ENCODE assay signal across 9 cellular contexts in genomic region chr15:41490355-41490754, GRCh38. TPM values are rescaled to one million over a fixed set of nuclear protein-coding genes. Genes with fewer than 3 reads are reported as not detected.
DNase-seq lines count a peak whose midpoint lies in the region; ATAC-seq and TF ChIP-seq lines count a peak whose summit lies in the region.
"Had no signal": no experiment of that assay in that cellular context is flagged by ENCODE, and none has a peak within 500 bp of the region (broad histone marks: within the 10 kb centered on the region; RNA-seq: fewer than 3 reads in every experiment).

No MANE protein-coding gene starts in this region.

- DNase-seq in ACHN (peak; percentile 90), GM13976 (ENCODE audit: low spot score) (peak; percentile 73), OCI-M1 (lab: John Stamatoyannopoulos, UW) (peak; percentile 48), NCI-H2107 (lab: John Stamatoyannopoulos, UW) (no peak), KG1 (lab: John Stamatoyannopoulos, UW) (no peak), DMS153 (lab: John Stamatoyannopoulos, UW) (no peak)
- DNase-seq: NCI-H510A had no signal

- no peak for TF ChIP-seq CTCF in GM13976 (IDR thresholded peaks at IDR 0.05; ENCODE audit: borderline replicate concordance, control extremely low read depth, extremely low read depth, insufficient read depth, missing control alignments)

- in situ Hi-C loops in ACHN (cut with HindIII; ENCODE audit: low pct_ligation_motif_present, low pct_unique_long_range_greater_than_20kb, low sequenced_read_pairs) (no loop called here), GM13976 (cut with MboI; ENCODE audit: low sequenced_read_pairs, unreplicated experiment) (no loop called here)

- ATAC-seq in esophagus mucosa (peak; percentile 64), GM21737 (IDR thresholded peaks at IDR 0.05; ENCODE audit: unreplicated experiment) (no peak)

RNA-seq across cellular contexts. Expression of gene ITPKA, which starts 3.3 kb away (rescaled TPM):
- 0.16 TPM for total RNA-seq in esophagus mucosa

RNA-seq across cellular contexts. Expression of gene LTK, which starts 23.3 kb away (rescaled TPM):
- total RNA-seq in esophagus mucosa, result 0.12 TPM

RNA-seq across cellular contexts. Expression of gene RPAP1, which starts 53.7 kb away (rescaled TPM):
- 25.5 TPM for total RNA-seq in esophagus mucosa

Comparison
In these comparisons a context has a peak if more than half of its experiments do, and no peak if none do; other contexts are left out.
1. DNase-seq: peak in ACHN (single experiment), GM13976 (single experiment) and OCI-M1 (single experiment); none in NCI-H2107 (single experiment), KG1 (single experiment) and DMS153 (single experiment).